23 cellular contexts compared by ENCODE assay signal in the genomic region with DNA sequence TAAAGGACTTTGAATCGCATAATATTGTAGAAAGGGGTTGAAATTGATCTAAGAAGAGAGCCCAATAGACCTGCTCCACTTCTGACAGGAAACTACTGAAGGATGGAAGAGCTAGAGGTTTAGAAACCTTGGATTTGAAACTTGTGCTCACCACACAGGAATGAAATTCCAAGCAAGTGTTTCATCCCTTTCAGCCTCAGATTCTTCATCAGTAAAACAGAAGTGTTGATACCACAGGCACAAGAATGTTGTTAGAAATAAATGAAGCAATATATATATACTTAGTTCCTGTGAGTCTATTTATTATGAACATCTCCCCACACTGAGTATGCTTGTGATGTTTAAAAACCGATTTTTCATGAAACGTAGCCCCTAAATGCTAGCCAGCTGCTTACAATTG. TPM values are rescaled to one million over a fixed set of nuclear protein-coding genes. Genes with fewer than 3 reads are reported as not detected.
DNase-seq lines count a peak whose midpoint lies in the region; ATAC-seq, FAIRE-seq and TF ChIP-seq lines count a peak whose summit lies in the region.
"Had no signal": no experiment of that assay in that cellular context is flagged by ENCODE, and none has a peak within 500 bp of the region (broad histone marks: within the 10 kb centered on the region; RNA-seq: fewer than 3 reads in every experiment).

No MANE protein-coding gene starts in this region.

- H3K27ac Mint-ChIP-seq in MCF 10A (ENCODE audit: low read depth, unreplicated experiment) (no peak overlapping the region), astrocyte (ENCODE audit: unreplicated experiment) (peak overlapping the region; percentile 68)
- H3K27ac Mint-ChIP-seq: activated T-helper 2 cell treated with anti-CD3 and anti-CD28 coated beads, Interferon-gamma antibody, Interleukin-2, Interleukin-4, amounts not matched to agents 10 μg/mL and 5 μg/mL and 100 μg/mL, durations not matched to agents 14 hours and 24 hours and 36 hours; CD8-positive, alpha-beta T cell; GM23338; stimulated activated naive B cell treated with anti-CD40 and anti-IgM and Interleukin-4, amounts not matched to agents 10 μg/mL and 1 μg/mL and 100 μg/mL, for 72 hours; type B pancreatic cell had no signal

- H3K9ac ChIP-seq in mammary epithelial cell (ENCODE audit: insufficient read depth, low read length) (no peak overlapping the region), astrocyte (ENCODE audit: low read length) (no peak overlapping the region)

- CTCF ChIA-PET in mammary epithelial cell (lab: Charles Lee; ENCODE audit: low non-redundant PET): interaction anchor here (0.7 kb wide), 1 partner anchor 348 kb away, joined by 7 read pairs; no protein-coding TSS in a partner anchor
- CTCF ChIA-PET in MCF 10A (lab: Yijun Ruan, JAX): interaction anchor here (0.6 to 7.0 kb wide), 5 partner anchors 11 to 639 kb away, joined by 3 to 82 read pairs (median 11); no protein-coding TSS in a partner anchor

- BruUV-seq in mammary epithelial cell (replicated peaks; lab: Mats Ljungman, UMichigan) (no TSS peak), MCF 10A (replicated peaks; lab: Mats Ljungman, UMichigan) (no TSS peak)

- POLR2A ChIA-PET in MCF 10A (lab: Yijun Ruan, JAX): interaction anchor here (0.7 to 1.6 kb wide), 2 partner anchors 10 to 422 kb away, joined by 3 read pairs; no protein-coding TSS in a partner anchor

- H3K36me3 Mint-ChIP-seq in MCF 10A (ENCODE audit: insufficient read depth, unreplicated experiment): peaks cover 10% of the 10 kb centered on the region
- peaks cover 8% of the 10 kb centered on the region for H3K36me3 Mint-ChIP-seq in astrocyte (ENCODE audit: low read depth, unreplicated experiment)
- H3K36me3 Mint-ChIP-seq: CD8-positive, alpha-beta T cell had no signal

- dilution Hi-C loops in mammary epithelial cell (cut with HindIII; ENCODE audit: low sequenced_read_pairs): no loop called here

- H3K4me3 ChIP-seq in mammary epithelial cell (replicated peaks in 1 of 3; ENCODE audit: insufficient read depth in 1 of 3, low read depth in 2 of 3, low read length in 3 of 3): no peak overlapping the region
- no peak overlapping the region for H3K4me3 ChIP-seq in astrocyte (ENCODE audit: insufficient read depth, low read depth, low read length)
- H3K4me3 ChIP-seq in foreskin fibroblast (ENCODE audit: low read depth in 1 of 2, low read length in 2 of 2): no peak overlapping the region
- H3K4me3 ChIP-seq in tibial artery: no peak overlapping the region
- H3K4me3 ChIP-seq: GM23338 had no signal

- ATAC-seq in HG03139 (IDR thresholded peaks at IDR 0.05; ENCODE audit: unreplicated experiment): no peak
- no peak for ATAC-seq in GM21528 (IDR thresholded peaks at IDR 0.05; ENCODE audit: low FRiP score, unreplicated experiment)
- ATAC-seq: CD8-positive, alpha-beta T cell; left ventricle myocardium superior; Right ventricle myocardium inferior; stimulated activated naive B cell treated with anti-CD40 and anti-IgM and Interleukin-4, amounts not matched to agents 10 μg/mL and 1 μg/mL and 100 μg/mL, for 72 hours had no signal

- H3K4me1 ChIP-seq in mammary epithelial cell (ENCODE audit: insufficient read depth, low read length): no peaks in the 10 kb centered on the region
- peaks cover 6% of the 10 kb centered on the region for H3K4me1 ChIP-seq in astrocyte (ENCODE audit: insufficient read depth, low read length)
- H3K4me1 ChIP-seq in tibial artery: no peaks in the 10 kb centered on the region

- in situ Hi-C loops in mammary epithelial cell (cut with MboI; ENCODE audit: low sequenced_read_pairs in 2 of 2): loop anchor here (10.0 kb wide), 1 partner anchor 644 kb away; no protein-coding TSS in a partner anchor

- no peak overlapping the region for H2AFZ ChIP-seq in mammary epithelial cell (ENCODE audit: low read depth, low read length)
- H2AFZ ChIP-seq in astrocyte (ENCODE audit: low read depth, low read length): no peak overlapping the region
- H2AFZ ChIP-seq: GM23338 had no signal

- H3K79me2 ChIP-seq in mammary epithelial cell (ENCODE audit: insufficient read depth, low read length) (no peaks in the 10 kb centered on the region), astrocyte (ENCODE audit: insufficient read depth, low read length) (no peaks in the 10 kb centered on the region)

- H3K4me3 Mint-ChIP-seq in MCF 10A (ENCODE audit: unreplicated experiment): no peak overlapping the region
- no peak overlapping the region for H3K4me3 Mint-ChIP-seq in astrocyte (ENCODE audit: unreplicated experiment)
- H3K4me3 Mint-ChIP-seq: CD8-positive, alpha-beta T cell; GM23338; stimulated activated naive B cell treated with anti-CD40 and anti-IgM and Interleukin-4, amounts not matched to agents 10 μg/mL and 1 μg/mL and 100 μg/mL, for 72 hours; type B pancreatic cell had no signal

- no peaks in the 10 kb centered on the region for H3K9me3 ChIP-seq in mammary epithelial cell (replicated peaks; ENCODE audit: insufficient read depth, low read length)
- H3K9me3 ChIP-seq in astrocyte (ENCODE audit: insufficient read depth, low read depth, low read length): no peaks in the 10 kb centered on the region
- no peaks in the 10 kb centered on the region for H3K9me3 ChIP-seq in tibial artery

- no peaks in the 10 kb centered on the region for H3K27me3 Mint-ChIP-seq in MCF 10A (ENCODE audit: insufficient read depth, unreplicated experiment)
- H3K27me3 Mint-ChIP-seq in astrocyte (ENCODE audit: low read depth, unreplicated experiment): peaks cover 5% of the 10 kb centered on the region
- H3K27me3 Mint-ChIP-seq: type B pancreatic cell had no signal

- H3K27me3 ChIP-seq in mammary epithelial cell (ENCODE audit: insufficient read depth, low read length) (no peaks in the 10 kb centered on the region), astrocyte (ENCODE audit: insufficient read depth, low read length) (no peaks in the 10 kb centered on the region), tibial artery (no peaks in the 10 kb centered on the region)

- FAIRE-seq in astrocyte (lab: Jason Lieb, UNC): peak; percentile 95
- FAIRE-seq: GM12891 had no signal

- WGBS in mammary epithelial cell (ENCODE audit: low coverage, missing lambda C conversion rate): 97% methylated on average over 3 of the region's 3 CpGs

- no peak for TF ChIP-seq CTCF in mammary epithelial cell (conservative IDR thresholded peaks at IDR 0.05 in 1 of 2, IDR thresholded peaks at IDR 0.05 in 1 of 2; ENCODE audit: extremely low read depth in 1 of 2, insufficient read depth in 1 of 2, low read depth in 1 of 2, low read length in 2 of 2)
- no peak for TF ChIP-seq CTCF in MCF 10A (IDR thresholded peaks at IDR 0.05; ENCODE audit: unreplicated experiment)
- no peak for TF ChIP-seq CTCF in astrocyte (IDR thresholded peaks at IDR 0.05; ENCODE audit: insufficient read depth, low read depth, low read length)
- TF ChIP-seq CTCF in foreskin fibroblast (IDR thresholded peaks at IDR 0.05; ENCODE audit: low read depth, low read length): no peak
- TF ChIP-seq CTCF in tibial artery (IDR thresholded peaks at IDR 0.05): no peak

- H4K20me1 ChIP-seq in mammary epithelial cell (ENCODE audit: insufficient read depth, low read length): no peaks in the 10 kb centered on the region
- H4K20me1 ChIP-seq in astrocyte (ENCODE audit: insufficient read depth, low read length): no peaks in the 10 kb centered on the region

- no peaks in the 10 kb centered on the region for H3K4me1 Mint-ChIP-seq in MCF 10A (ENCODE audit: insufficient read depth, unreplicated experiment)
- H3K4me1 Mint-ChIP-seq in astrocyte (ENCODE audit: low read depth, unreplicated experiment): peaks cover 12% of the 10 kb centered on the region
- H3K4me1 Mint-ChIP-seq: GM23338 had no signal

- H3K36me3 ChIP-seq in mammary epithelial cell (ENCODE audit: insufficient read depth, low read length) (no peaks in the 10 kb centered on the region), astrocyte (ENCODE audit: insufficient read depth, low read length) (no peaks in the 10 kb centered on the region), tibial artery (peaks cover 0 to 8% (median 0%) of the 10 kb centered on the region in 3 donors)

- DNase-seq in mammary epithelial cell (peak; percentile 36), MCF 10A (ENCODE audit: unreplicated experiment) (no peak), astrocyte (ENCODE audit: low read depth) (peak; percentile 82), foreskin fibroblast (peak; percentile 33 to 62), tibial artery (no peak)
- DNase-seq in stimulated activated CD4-positive, alpha-beta T cell treated with anti-CD3 and anti-CD28 coated beads, Interleukin-15, amount 100 ng/mL, for 24 hours: no peak
- DNase-seq: activated CD4-positive, CD25-positive, alpha-beta regulatory T cell; amygdala; CD8-positive, alpha-beta T cell; cortex of kidney; left ventricle myocardium superior; NCI-H2171; NK-92 treated with Interleukin-12 subunit alpha and Interleukin-12 subunit beta, amount 100 ng/mL, for 24 hours; stimulated activated naive B cell treated with anti-CD40 and anti-IgM and Interleukin-4, amounts not matched to agents 10 μg/mL and 1 μg/mL and 100 μg/mL, for 72 hours; T-helper 2 cell had no signal

- no peak overlapping the region for H3K4me2 ChIP-seq in mammary epithelial cell (ENCODE audit: insufficient read depth, low read depth, low read length)
- peak overlapping the region; percentile 26 for H3K4me2 ChIP-seq in astrocyte (ENCODE audit: low read length)
- H3K4me2 ChIP-seq: GM23338 had no signal

- H3K9me3 Mint-ChIP-seq in MCF 10A (ENCODE audit: unreplicated experiment) (no peaks in the 10 kb centered on the region), astrocyte (ENCODE audit: unreplicated experiment) (no peaks in the 10 kb centered on the region)
- H3K9me3 Mint-ChIP-seq: activated T-helper 2 cell treated with anti-CD3 and anti-CD28 coated beads, Interferon-gamma antibody, Interleukin-2, Interleukin-4, amounts not matched to agents 10 μg/mL and 5 μg/mL and 100 μg/mL, durations not matched to agents 14 hours and 24 hours and 36 hours; CD8-positive, alpha-beta T cell; GM23338; stimulated activated naive B cell treated with anti-CD40 and anti-IgM and Interleukin-4, amounts not matched to agents 10 μg/mL and 1 μg/mL and 100 μg/mL, for 72 hours; type B pancreatic cell had no signal

- H3K27ac ChIP-seq in mammary epithelial cell (ENCODE audit: insufficient read depth, low read depth, low read length) (no peak overlapping the region), astrocyte (ENCODE audit: low read depth, low read length) (no peak overlapping the region), tibial artery (no peak overlapping the region)
- H3K27ac ChIP-seq: 22Rv1 had no signal

- intact Hi-C loops in mammary epithelial cell (cut with micrococcal nuclease) (loop anchor here (5.0 to 10.0 kb wide), 4 partner anchors 524 to 1284 kb away; a partner anchor contains a TSS), MCF 10A (cut with micrococcal nuclease) (loop anchor here (5.0 to 10.0 kb wide), 3 partner anchors 316 to 1114 kb away; no protein-coding TSS in a partner anchor), tibial artery (cut with DNase I; ENCODE audit: low total_unique reads) (no loop called here)

RNA-seq across cellular contexts. Expression of a gene that starts 43.8 kb away (rescaled TPM):
- total RNA-seq in mammary epithelial cell: 10 to 100 TPM; 47.8 to 64.3 TPM
- polyA plus RNA-seq in mammary epithelial cell: 53.7 TPM
- polyA minus RNA-seq in mammary epithelial cell: 146 TPM
- total RNA-seq in MCF 10A (2022): 109 and 121 TPM in 2 replicates
- 131 and 141 TPM in 2 replicates for total RNA-seq in astrocyte

Comparison
In these comparisons a context has a peak if more than half of its experiments do, and no peak if none do; other contexts are left out.
1. DNase-seq: peak in mammary epithelial cell (single experiment), astrocyte (single experiment) and foreskin fibroblast (2 of 2); none in MCF 10A (single experiment), tibial artery (0 of 2) and stimulated activated CD4-positive, alpha-beta T cell treated with anti-CD3 and anti-CD28 coated beads, Interleukin-15, amount 100 ng/mL, for 24 hours (single experiment).